34 cellular contexts compared by ENCODE assay signal in genomic region chr7:73964786-73965185, GRCh38.
"Had no signal": no experiment of that assay in that cellular context is flagged by ENCODE, and none has a peak within 500 bp of the region (broad histone marks: within the 10 kb centered on the region; RNA-seq: fewer than 3 reads in every experiment).

No MANE protein-coding gene starts in this region.

- H3K9me3 Mint-ChIP-seq: activated T-helper 17 cell treated with anti-CD3 and anti-CD28 coated beads, Interleukin-2, amount 50 U/mL, for 72 hours had no signal

- H3K9me3 ChIP-seq: body of pancreas had no signal

- H3K27me3 ChIP-seq: adrenal gland, body of pancreas, brain microvascular endothelial cell, breast epithelium had no signal

- ATAC-seq: activated CD8-positive, alpha-beta memory T cell treated with anti-CD3 and anti-CD28 coated beads, Interleukin-2, amount 10 ng/mL, durations not matched to agents 7 days and 5 days; activated naive CD4-positive, alpha-beta T cell treated with anti-CD3 and anti-CD28 coated beads, Interleukin-2, amount 50 U/mL, for 72 hours; activated T-cell treated with anti-CD3 and anti-CD28 coated beads, Interleukin-2, amount 50 U/mL, for 4 hours; activated T-cell treated with anti-CD3 and anti-CD28 coated beads, Interleukin-2, amount 50 U/mL, for 72 hours; activated T-helper 17 cell treated with anti-CD3 and anti-CD28 coated beads, Interleukin-2, amount 50 U/mL, for 72 hours; body of pancreas had no signal

- H3K27ac Mint-ChIP-seq: activated CD4-positive, alpha-beta memory T cell treated with anti-CD3 and anti-CD28 coated beads for 36 hours; activated CD4-positive, alpha-beta T cell treated with anti-CD3 and anti-CD28 coated beads, Interleukin-2, amount 10 ng/mL, durations not matched to agents 24 days and 14 days; activated CD8-positive, alpha-beta memory T cell treated with anti-CD3 and anti-CD28 coated beads, Interleukin-2, amount 10 ng/mL, durations not matched to agents 7 days and 5 days; activated naive CD4-positive, alpha-beta T cell treated with anti-CD3 and anti-CD28 coated beads for 36 hours; activated naive CD4-positive, alpha-beta T cell treated with anti-CD3 and anti-CD28 coated beads, Interleukin-2, amount 50 U/mL, for 72 hours; activated naive CD8-positive, alpha-beta T cell treated with anti-CD3 and anti-CD28 coated beads for 36 hours; activated T-cell treated with anti-CD3 and anti-CD28 coated beads, Interleukin-2, amount 50 U/mL, for 72 hours; activated T-helper 1 cell treated with anti-CD3 and anti-CD28 coated beads, Interleukin-12 subunit alpha, Interleukin-12 subunit beta, Interleukin-2, Interleukin-4 antibody, amounts not matched to agents 30 ng/mL and 10 ng/mL and 1 ng/mL, durations not matched to agents 14 hours and 24 hours and 36 hours; activated T-helper 17 cell treated with anti-CD3 and anti-CD28 coated beads, Interleukin-2, amount 50 U/mL, for 72 hours; T-helper 1 cell treated with Interleukin-12 subunit alpha and Interleukin-12 subunit beta and Interleukin-4 antibody, amounts not matched to agents 30 μg/mL and 1 μg/mL, for 36 hours; T-helper 2 cell treated with Interferon-gamma antibody and Interleukin-4, amounts not matched to agents 5 μg/mL and 100 μg/mL, for 36 hours had no signal

- H3K36me3 ChIP-seq: adrenal gland, brain microvascular endothelial cell, breast epithelium had no signal

- H3K4me1 ChIP-seq: adrenal gland, body of pancreas, breast epithelium had no signal

- DNase-seq: activated CD4-positive, alpha-beta memory T cell treated with anti-CD3 and anti-CD28 coated beads for 36 hours; activated CD4-positive, alpha-beta T cell treated with anti-CD3 and anti-CD28 coated beads for 4 hours; activated CD4-positive, alpha-beta T cell treated with anti-CD3 and anti-CD28 coated beads, Interleukin-2, amount 10 ng/mL, durations not matched to agents 24 days and 14 days; activated CD4-positive, alpha-beta T cell treated with anti-CD3 and anti-CD28 coated beads, Interleukin-2, amount 50 U/mL, for 1 hour; activated CD4-positive, alpha-beta T cell treated with anti-CD3 and anti-CD28 coated beads, Interleukin-2, amount 50 U/mL, for 4 hours; activated CD4-positive, CD25-positive, alpha-beta regulatory T cell treated with anti-CD3 and anti-CD28 coated beads, Interleukin-2, amount 50 U/mL, for 72 hours; activated CD8-positive, alpha-beta memory T cell treated with anti-CD3 and anti-CD28 coated beads, Interleukin-2, amount 10 ng/mL, durations not matched to agents 7 days and 5 days; activated effector memory CD4-positive, alpha-beta T cell treated with anti-CD3 and anti-CD28 coated beads, Interleukin-2, amount 50 U/mL, for 16 hours; activated gamma-delta T cell treated with Interleukin-2 at 50 U/mL for 16 hours; activated naive CD4-positive, alpha-beta T cell; activated naive CD4-positive, alpha-beta T cell treated with anti-CD3 and anti-CD28 coated beads for 36 hours; activated naive CD4-positive, alpha-beta T cell treated with anti-CD3 and anti-CD28 coated beads, Interleukin-2, amount 50 U/mL, for 16 hours; activated naive CD8-positive, alpha-beta T cell treated with anti-CD3 and anti-CD28 coated beads for 36 hours; activated T-cell treated with anti-CD3 and anti-CD28 coated beads for 4 hours; activated T-cell treated with anti-CD3 and anti-CD28 coated beads, Interleukin-2, amount 50 U/mL, for 1 hour; activated T-cell treated with anti-CD3 and anti-CD28 coated beads, Interleukin-2, amount 50 U/mL, for 4 hours; activated T-cell treated with anti-CD3 and anti-CD28 coated beads, Interleukin-2, amount 50 U/mL, for 72 hours; amniotic stem cell; aorta; body of pancreas; brain microvascular endothelial cell; central memory CD4-positive, alpha-beta T cell; SW 1271; T-helper 1 cell; T-helper 2 cell; T-helper 9 cell had no signal

- H3K4me3 Mint-ChIP-seq: activated CD4-positive, alpha-beta memory T cell treated with anti-CD3 and anti-CD28 coated beads for 36 hours; activated CD4-positive, alpha-beta T cell treated with anti-CD3 and anti-CD28 coated beads, Interleukin-2, amount 10 ng/mL, durations not matched to agents 24 days and 14 days; activated CD8-positive, alpha-beta memory T cell treated with anti-CD3 and anti-CD28 coated beads, Interleukin-2, amount 10 ng/mL, durations not matched to agents 7 days and 5 days; activated naive CD4-positive, alpha-beta T cell treated with anti-CD3 and anti-CD28 coated beads for 36 hours; activated naive CD8-positive, alpha-beta T cell treated with anti-CD3 and anti-CD28 coated beads for 36 hours; activated T-cell treated with anti-CD3 and anti-CD28 coated beads, Interleukin-2, amount 50 U/mL, for 4 hours; activated T-cell treated with anti-CD3 and anti-CD28 coated beads, Interleukin-2, amount 50 U/mL, for 72 hours; activated T-helper 1 cell treated with anti-CD3 and anti-CD28 coated beads, Interleukin-12 subunit alpha, Interleukin-12 subunit beta, Interleukin-2, Interleukin-4 antibody, amounts not matched to agents 30 ng/mL and 10 ng/mL and 1 ng/mL, durations not matched to agents 14 hours and 24 hours and 36 hours; activated T-helper 17 cell treated with anti-CD3 and anti-CD28 coated beads, Interleukin-2, amount 50 U/mL, for 72 hours; T-helper 1 cell treated with Interleukin-12 subunit alpha and Interleukin-12 subunit beta and Interleukin-4 antibody, amounts not matched to agents 30 μg/mL and 1 μg/mL, for 36 hours; T-helper 2 cell treated with Interferon-gamma antibody and Interleukin-4, amounts not matched to agents 5 μg/mL and 100 μg/mL, for 36 hours had no signal

- H3K4me1 Mint-ChIP-seq: activated CD4-positive, alpha-beta T cell treated with anti-CD3 and anti-CD28 coated beads, Interleukin-2, amount 10 ng/mL, durations not matched to agents 24 days and 14 days; activated CD8-positive, alpha-beta memory T cell treated with anti-CD3 and anti-CD28 coated beads, Interleukin-2, amount 10 ng/mL, durations not matched to agents 7 days and 5 days; activated naive CD8-positive, alpha-beta T cell treated with anti-CD3 and anti-CD28 coated beads for 36 hours; activated T-helper 17 cell treated with anti-CD3 and anti-CD28 coated beads, Interleukin-2, amount 50 U/mL, for 72 hours had no signal

- H3K27me3 Mint-ChIP-seq: activated CD4-positive, alpha-beta memory T cell treated with anti-CD3 and anti-CD28 coated beads for 36 hours; activated CD4-positive, alpha-beta T cell treated with anti-CD3 and anti-CD28 coated beads, Interleukin-2, amount 10 ng/mL, durations not matched to agents 24 days and 14 days had no signal

- H3K4me3 ChIP-seq: adrenal gland, body of pancreas, breast epithelium had no signal

- H3K27ac ChIP-seq: adrenal gland, body of pancreas, brain microvascular endothelial cell, breast epithelium, VCaP had no signal
